Comparison of ENCODE assay signal across 1 cellular context in the genomic region with DNA sequence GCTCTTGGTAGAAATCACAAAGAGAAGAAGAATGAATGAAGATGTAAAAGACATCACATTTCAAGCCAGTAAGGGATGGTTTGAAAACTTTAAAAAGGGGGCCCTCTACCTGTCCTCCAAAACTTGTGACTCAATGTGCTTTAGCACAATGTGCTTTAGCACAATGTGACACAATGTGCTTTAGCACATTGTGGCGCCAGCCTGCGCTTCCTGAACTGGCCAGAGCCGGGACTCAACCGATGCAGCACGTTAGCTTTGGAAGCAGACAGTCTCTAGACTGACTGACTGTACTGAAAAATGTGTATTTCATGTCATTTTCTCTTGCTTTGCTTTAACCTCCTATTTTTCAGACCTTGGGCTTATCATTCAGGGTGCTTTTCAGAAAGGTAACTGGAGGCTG.
TF ChIP-seq lines count a peak whose summit lies in the region.

No MANE protein-coding gene starts in this region.

TF ChIP-seq in GM12878, 131 proteins besides CTCF, POLR2A, EP300 and RAD21 (continued from another document):
- TF ChIP-seq BRCA1 (IDR thresholded peaks at IDR 0.05; ENCODE audit: low read depth, low read length): no peak
